In genomic region chr4:72376901-72377300, GRCh38 we compare ENCODE assay signal across 19 cellular contexts.
"Had no signal": no experiment of that assay in that cellular context is flagged by ENCODE, and none has a peak within 500 bp of the region (broad histone marks: within the 10 kb centered on the region; RNA-seq: fewer than 3 reads in every experiment).

No MANE protein-coding gene starts in this region.

- H3K36me3 ChIP-seq: adrenal gland, left lung, ovary, prostate gland, tibial nerve, WERI-Rb-1 had no signal

- H3K36me3 Mint-ChIP-seq: activated naive CD4-positive, alpha-beta T cell treated with anti-CD3 and anti-CD28 coated beads, Interleukin-2, amount 50 U/mL, for 72 hours; naive thymus-derived CD8-positive, alpha-beta T cell; T-cell had no signal

- DNase-seq: activated CD4-positive, CD25-positive, alpha-beta regulatory T cell treated with anti-CD3 and anti-CD28 coated beads, Interleukin-2, amount 50 U/mL, for 72 hours; activated T-cell treated with anti-CD3 and anti-CD28 coated beads, Interleukin-2, amount 50 U/mL, for 1 hour; cerebellar nuclear complex; effector CD4-positive, alpha-beta T cell; foreskin melanocyte; left lung; naive thymus-derived CD8-positive, alpha-beta T cell; ovary; stimulated activated CD4-positive, alpha-beta T cell treated with anti-CD3 and anti-CD28 coated beads, Interleukin-12 subunit alpha, Interleukin-12 subunit beta, amount 100 ng/mL, for 4 hours; stimulated activated CD4-positive, alpha-beta T cell treated with anti-CD3 and anti-CD28 coated beads, Interleukin-4, amount 100 ng/mL, for 4 hours; stimulated activated naive CD8-positive, alpha-beta T cell treated with anti-CD3 and anti-CD28 coated beads, Interleukin-15, Interleukin-2, amounts not matched to agents 100 U/mL and 50 U/mL, for 24 hours; T-cell; WERI-Rb-1 had no signal

- H3K9me3 ChIP-seq: adrenal gland, left lung, ovary, prostate gland, tibial nerve had no signal

- H3K4me1 ChIP-seq: left lung, prostate gland had no signal

- ATAC-seq: activated naive CD4-positive, alpha-beta T cell treated with anti-CD3 and anti-CD28 coated beads, Interleukin-2, amount 50 U/mL, for 72 hours; left lung; naive thymus-derived CD8-positive, alpha-beta T cell; stimulated activated naive CD8-positive, alpha-beta T cell treated with anti-CD3 and anti-CD28 coated beads, Interleukin-15, Interleukin-2, amounts not matched to agents 100 U/mL and 50 U/mL, for 24 hours; T-cell had no signal

- H3K27ac ChIP-seq: adrenal gland, left lung, ovary, prostate gland, tibial nerve, WERI-Rb-1 had no signal

- H3K27me3 ChIP-seq: adrenal gland, left lung, ovary, tibial nerve had no signal

- H3K4me3 Mint-ChIP-seq: naive thymus-derived CD8-positive, alpha-beta T cell; T-cell; T-helper 2 cell treated with Interferon-gamma antibody and Interleukin-4, amounts not matched to agents 5 μg/mL and 100 μg/mL, for 36 hours had no signal

- H3K4me1 Mint-ChIP-seq: naive thymus-derived CD8-positive, alpha-beta T cell; T-cell had no signal

- H3K9me3 Mint-ChIP-seq: activated naive CD4-positive, alpha-beta T cell treated with anti-CD3 and anti-CD28 coated beads, Interleukin-2, amount 50 U/mL, for 72 hours; naive thymus-derived CD8-positive, alpha-beta T cell; T-cell; T-helper 2 cell treated with Interferon-gamma antibody and Interleukin-4, amounts not matched to agents 5 μg/mL and 100 μg/mL, for 36 hours had no signal

- H3K4me3 ChIP-seq: adrenal gland, left lung, lung, ovary, prostate gland, tibial nerve had no signal

- H3K27ac Mint-ChIP-seq: activated naive CD4-positive, alpha-beta T cell treated with anti-CD3 and anti-CD28 coated beads, Interleukin-2, amount 50 U/mL, for 72 hours; naive thymus-derived CD8-positive, alpha-beta T cell; T-cell; T-helper 2 cell treated with Interferon-gamma antibody and Interleukin-4, amounts not matched to agents 5 μg/mL and 100 μg/mL, for 36 hours had no signal
